ENCODE assay signal across 23 cellular contexts in genomic region chr10:60679388-60679987, GRCh38.
DNase-seq lines count a peak whose midpoint lies in the region; FAIRE-seq and TF ChIP-seq lines count a peak whose summit lies in the region.
"Had no signal": no experiment of that assay in that cellular context is flagged by ENCODE, and none has a peak within 500 bp of the region (broad histone marks: within the 10 kb centered on the region; RNA-seq: fewer than 3 reads in every experiment).

No MANE protein-coding gene starts in this region.

- TF ChIP-seq CTCF in A673 (conservative IDR thresholded peaks at IDR 0.05; ENCODE audit: low read depth, low read length) (no peak), kidney (IDR thresholded peaks at IDR 0.05; ENCODE audit: borderline replicate concordance, extremely low read depth, insufficient read depth) (no peak), thyroid gland (IDR thresholded peaks at IDR 0.05) (no peak), esophagus squamous epithelium (IDR thresholded peaks at IDR 0.05) (no peak)

- 36 to 39% methylated on average over 10 of the region's 10 CpGs for WGBS in thyroid gland, 2 donors
- 72 to 76% methylated on average over 10 of the region's 10 CpGs for WGBS in esophagus squamous epithelium, 2 donors

- no peaks in the 10 kb centered on the region for H3K9me3 ChIP-seq in A673 (ENCODE audit: low read depth, low read length, poor library complexity, severe bottlenecking)
- no peaks in the 10 kb centered on the region for H3K9me3 ChIP-seq in kidney (ENCODE audit: control insufficient read depth in 1 of 2, low read length in 2 of 2)
- H3K9me3 ChIP-seq in thyroid gland = no peaks in the 10 kb centered on the region
- H3K9me3 ChIP-seq in esophagus squamous epithelium = peaks cover 0 to 5% (median 0%) of the 10 kb centered on the region in 3 donors
- H3K9me3 ChIP-seq in effector memory CD4-positive, alpha-beta T cell (ENCODE audit: control insufficient read depth, low read length) = no peaks in the 10 kb centered on the region
- H3K9me3 ChIP-seq: SJCRH30 had no signal

- TF ChIP-seq POLR2A in thyroid gland (IDR thresholded peaks at IDR 0.05) (no peak), esophagus squamous epithelium (IDR thresholded peaks at IDR 0.05) (no peak)

- DNase-seq in A673 (ENCODE audit: low spot score) = peak; percentile 14
- peak; percentile 43 for DNase-seq in MV-4-11 (lab: John Stamatoyannopoulos, UW)
- no peak for DNase-seq in kidney
- peak; percentile 14 to 58 for DNase-seq in thyroid gland
- no peak for DNase-seq in esophagus squamous epithelium (lab: John Stamatoyannopoulos, UW)
- DNase-seq in effector memory CD4-positive, alpha-beta T cell = no peak
- DNase-seq in COLO829 (ENCODE audit: low spot score) = no peak
- DNase-seq: ACHN; Caco-2; CD4-positive, alpha-beta T cell; DMS 273 treated with DMSO at 0.1 percent for 48 hours; IMR-90; Karpas-422; NCI-H1417 treated with DMSO at 0.1 percent for 48 hours; NCI-H187; NCI-H2107; NCI-H2227 treated with DMSO at 0.1 percent for 48 hours; NCI-H510A treated with DMSO at 0.1 percent for 48 hours; NCI-H748 treated with DMSO at 0.1 percent for 48 hours; SJCRH30 had no signal

- no peaks in the 10 kb centered on the region for H3K27me3 ChIP-seq in A673 (replicated peaks; ENCODE audit: insufficient read depth, low read depth, low read length, poor library complexity)
- no peaks in the 10 kb centered on the region for H3K27me3 ChIP-seq in thyroid gland
- no peaks in the 10 kb centered on the region for H3K27me3 ChIP-seq in esophagus squamous epithelium
- H3K27me3 ChIP-seq in effector memory CD4-positive, alpha-beta T cell (replicated peaks; ENCODE audit: control insufficient read depth, insufficient read depth, low read length, poor library complexity, severe bottlenecking) = no peaks in the 10 kb centered on the region
- H3K27me3 ChIP-seq: BLaER1, SJCRH30 had no signal

- no peaks in the 10 kb centered on the region for H3K36me3 ChIP-seq in A673 (ENCODE audit: insufficient read depth, low read length, poor library complexity, severe bottlenecking)
- H3K36me3 ChIP-seq in kidney (ENCODE audit: control insufficient read depth in 1 of 2, insufficient read depth in 2 of 2, low read length in 2 of 2) = no peaks in the 10 kb centered on the region
- no peaks in the 10 kb centered on the region for H3K36me3 ChIP-seq in thyroid gland
- H3K36me3 ChIP-seq in esophagus squamous epithelium = no peaks in the 10 kb centered on the region
- no peaks in the 10 kb centered on the region for H3K36me3 ChIP-seq in effector memory CD4-positive, alpha-beta T cell (ENCODE audit: control insufficient read depth, insufficient read depth, low read length)
- H3K36me3 ChIP-seq: BLaER1, SJCRH30 had no signal

- H3K4me1 ChIP-seq in A673 (ENCODE audit: insufficient read depth, low read length, poor library complexity, severe bottlenecking) (peaks cover 11% of the 10 kb centered on the region), kidney (ENCODE audit: control insufficient read depth in 1 of 2, insufficient read depth in 1 of 2, low read depth in 1 of 2, low read length in 2 of 2) (peaks cover 2 to 8% of the 10 kb centered on the region in 2 donors), thyroid gland (peaks cover 12 to 17% of the 10 kb centered on the region in 2 donors), esophagus squamous epithelium (peaks cover 0 to 32% (median 0%) of the 10 kb centered on the region in 3 donors)
- H3K4me1 ChIP-seq in effector memory CD4-positive, alpha-beta T cell (ENCODE audit: control insufficient read depth, insufficient read depth, low read length, poor library complexity, severe bottlenecking) = no peaks in the 10 kb centered on the region
- H3K4me1 ChIP-seq: BLaER1, SJCRH30 had no signal

- no TSS peak for BruUV-seq in A673 (replicated peaks; lab: Mats Ljungman, UMichigan)

- POLR2A ChIA-PET in A673 (lab: Charles Lee; ENCODE audit: low non-redundant PET) = no interaction called here

- CTCF ChIA-PET in A673 (lab: Charles Lee) = no interaction called here

- intact Hi-C loops in A673 (cut with micrococcal nuclease; ENCODE audit: unreplicated experiment) (no loop called here), kidney (cut with DNase I) (no loop called here), thyroid gland (cut with DNase I) (no loop called here), esophagus squamous epithelium (cut with DNase I) (no loop called here)

- no peak overlapping the region for H3K9ac ChIP-seq in kidney (ENCODE audit: low read length in 2 of 2)
- H3K9ac ChIP-seq: BLaER1 had no signal

- H3K27ac ChIP-seq in A673 (ENCODE audit: low read depth, low read length, poor library complexity, severe bottlenecking) (no peak overlapping the region), kidney (ENCODE audit: low read depth in 2 of 2, low read length in 2 of 2) (peak overlapping the region; percentile 20 to 59), thyroid gland (no peak overlapping the region), esophagus squamous epithelium (peak overlapping the region in 1 of 4 donors; percentile 29)
- H3K27ac ChIP-seq in effector memory CD4-positive, alpha-beta T cell (ENCODE audit: insufficient read depth, low read length, poor library complexity, severe bottlenecking) = no peak overlapping the region
- H3K27ac ChIP-seq: BLaER1, SJCRH30 had no signal

- FAIRE-seq in kidney (lab: Jason Lieb, UNC) = no peak
- FAIRE-seq: GM12892 had no signal

- H3K4me3 ChIP-seq in A673 (ENCODE audit: low read depth, low read length, poor library complexity, severe bottlenecking) = no peak overlapping the region
- no peak overlapping the region for H3K4me3 ChIP-seq in kidney (ENCODE audit: low read length in 2 of 2)
- H3K4me3 ChIP-seq in thyroid gland (replicated peaks in 1 of 3) = no peak overlapping the region
- no peak overlapping the region for H3K4me3 ChIP-seq in esophagus squamous epithelium
- no peak overlapping the region for H3K4me3 ChIP-seq in effector memory CD4-positive, alpha-beta T cell (ENCODE audit: insufficient read depth, low read depth, low read length, poor library complexity, severe bottlenecking)
- H3K4me3 ChIP-seq: BLaER1, GM23338, SJCRH30 had no signal

Comparison
In these comparisons a context has a peak if more than half of its experiments do, and no peak if none do; other contexts are left out.
1. DNase-seq: peak in A673 (single experiment), MV-4-11 (single experiment) and thyroid gland (2 of 2); none in kidney (single experiment), esophagus squamous epithelium (single experiment), effector memory CD4-positive, alpha-beta T cell (0 of 3) and COLO829 (single experiment).
2. H3K27ac ChIP-seq: peak in kidney (2 of 2); none in A673 (single experiment), thyroid gland (0 of 3) and effector memory CD4-positive, alpha-beta T cell (single experiment).